In genomic region chr1:27341525-27342252, GRCh38 we compare ENCODE assay signal across 8 cellular contexts. TPM values are rescaled to one million over a fixed set of nuclear protein-coding genes. Genes with fewer than 3 reads are reported as not detected.
DNase-seq lines count a peak whose midpoint lies in the region; ATAC-seq and TF ChIP-seq lines count a peak whose summit lies in the region.

A gene with protein sequence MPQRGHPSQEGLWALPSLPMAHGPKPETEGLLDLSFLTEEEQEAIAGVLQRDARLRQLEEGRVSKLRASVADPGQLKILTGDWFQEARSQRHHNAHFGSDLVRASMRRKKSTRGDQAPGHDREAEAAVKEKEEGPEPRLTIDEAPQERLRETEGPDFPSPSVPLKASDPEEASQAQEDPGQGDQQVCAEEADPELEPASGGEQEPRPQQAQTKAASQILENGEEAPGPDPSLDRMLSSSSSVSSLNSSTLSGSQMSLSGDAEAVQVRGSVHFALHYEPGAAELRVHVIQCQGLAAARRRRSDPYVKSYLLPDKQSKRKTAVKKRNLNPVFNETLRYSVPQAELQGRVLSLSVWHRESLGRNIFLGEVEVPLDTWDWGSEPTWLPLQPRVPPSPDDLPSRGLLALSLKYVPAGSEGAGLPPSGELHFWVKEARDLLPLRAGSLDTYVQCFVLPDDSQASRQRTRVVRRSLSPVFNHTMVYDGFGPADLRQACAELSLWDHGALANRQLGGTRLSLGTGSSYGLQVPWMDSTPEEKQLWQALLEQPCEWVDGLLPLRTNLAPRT (plus strand): TSS chr1:27342022. CDS start chr1:27345335, 3,313 bp downstream.

- 31% methylated on average over 22 of the region's 22 CpGs for WGBS in urinary bladder

- DNase-seq in GM10266 (ENCODE audit: extremely low spot score): peak; percentile 81
- DNase-seq in NCI-H82 treated with DMSO at 0.1 percent for 48 hours (lab: John Stamatoyannopoulos, UW; ENCODE audit: unreplicated experiment): peak; percentile 7
- peak; percentile 49 to 53 for DNase-seq in activated CD4-positive, alpha-beta T cell treated with anti-CD3 and anti-CD28 coated beads, Interleukin-2, amount 50 U/mL, for 4 hours
- DNase-seq in effector CD8-positive, alpha-beta T cell (lab: John Stamatoyannopoulos, UW): peak; percentile 42
- peak; percentile 50 for DNase-seq in mucosa of gallbladder (ENCODE audit: low spot score)

- H3K36me3 ChIP-seq in urinary bladder (ENCODE audit: insufficient read depth): no peaks in the 10 kb centered on the region

- H3K4me3 ChIP-seq in urinary bladder (ENCODE audit: low read depth, low read length): peak within 1 kb of the TSS; percentile 27

- H3K27ac ChIP-seq in urinary bladder (ENCODE audit: low read depth): peak within 1 kb of the TSS; percentile 71

- ATAC-seq in HG02981 (IDR thresholded peaks at IDR 0.05; ENCODE audit: unreplicated experiment): peak; percentile 38
- no peak for ATAC-seq in HG02623 (IDR thresholded peaks at IDR 0.05; ENCODE audit: unreplicated experiment)

- TF ChIP-seq CTCF in GM10266 (IDR thresholded peaks at IDR 0.05; ENCODE audit: control insufficient read depth, insufficient read depth, low read depth, missing control alignments): no peak

- no peaks in the 10 kb centered on the region for H3K4me1 ChIP-seq in urinary bladder (ENCODE audit: insufficient read depth)

RNA-seq across cellular contexts. Expression of the gene that starts here (rescaled TPM):
- total RNA-seq in mucosa of gallbladder (48.5 TPM), urinary bladder (12.8 TPM)
- polyA plus RNA-seq in urinary bladder: 31.0 TPM

Comparison
In these comparisons a context has a peak if more than half of its experiments do, and no peak if none do; other contexts are left out.
1. DNase-seq: peak in every context shown above with its lines; median percentile 81 in GM10266; 51 in activated CD4-positive, alpha-beta T cell treated with anti-CD3 and anti-CD28 coated beads, Interleukin-2, amount 50 U/mL, for 4 hours; 50 in mucosa of gallbladder; 42 in effector CD8-positive, alpha-beta T cell; 7 in NCI-H82 treated with DMSO at 0.1 percent for 48 hours.